Comparison of ENCODE assay signal across 22 cellular contexts in genomic region chr14:74542056-74542685, GRCh38.
"Had no signal": no experiment of that assay in that cellular context is flagged by ENCODE, and none has a peak within 500 bp of the region (broad histone marks: within the 10 kb centered on the region; RNA-seq: fewer than 3 reads in every experiment).

No MANE protein-coding gene starts in this region.

- H3K4me3 Mint-ChIP-seq: central memory CD8-positive, alpha-beta T cell; effector memory CD8-positive, alpha-beta T cell; nephron; stimulated activated memory B cell treated with anti-CD40 and anti-IgM and Interleukin-4, amounts not matched to agents 10 μg/mL and 1 μg/mL and 100 μg/mL, for 72 hours; stimulated activated naive CD8-positive, alpha-beta T cell treated with anti-CD3 and anti-CD28 coated beads, Interleukin-15, Interleukin-2, amounts not matched to agents 100 ng/mL and 50 ng/mL, for 24 hours had no signal

- H3K4me3 ChIP-seq: esophagus squamous epithelium, gastroesophageal sphincter, mucosa of descending colon, ovary, prostate gland, right lobe of liver, tibial artery, upper lobe of right lung, vagina had no signal

- ATAC-seq: effector memory CD8-positive, alpha-beta T cell; gastroesophageal sphincter; left colon; mucosa of descending colon; right lobe of liver; stimulated activated memory B cell treated with anti-CD40 and anti-IgM and Interleukin-4, amounts not matched to agents 10 μg/mL and 1 μg/mL and 100 μg/mL, for 72 hours; upper lobe of right lung had no signal

- H3K4me1 ChIP-seq: esophagus squamous epithelium, gastroesophageal sphincter, prostate gland, right lobe of liver, vagina had no signal

- H3K27me3 ChIP-seq: esophagus squamous epithelium, gastroesophageal sphincter, ovary, right lobe of liver, tibial artery, upper lobe of right lung, vagina had no signal

- H3K9me3 ChIP-seq: esophagus squamous epithelium, gastroesophageal sphincter, mucosa of descending colon, neutrophil, ovary, prostate gland, right lobe of liver, tibial artery, upper lobe of right lung, vagina had no signal

- H3K27ac ChIP-seq: esophagus squamous epithelium, gastroesophageal sphincter, neutrophil, ovary, prostate gland, right lobe of liver, tibial artery, upper lobe of right lung, vagina had no signal

- H3K27ac Mint-ChIP-seq: effector memory CD8-positive, alpha-beta T cell; nephron; stimulated activated memory B cell treated with anti-CD40 and anti-IgM and Interleukin-4, amounts not matched to agents 10 μg/mL and 1 μg/mL and 100 μg/mL, for 72 hours; stimulated activated naive CD8-positive, alpha-beta T cell treated with anti-CD3 and anti-CD28 coated beads, Interleukin-15, Interleukin-2, amounts not matched to agents 100 ng/mL and 50 ng/mL, for 24 hours had no signal

- H3K9me3 Mint-ChIP-seq: central memory CD8-positive, alpha-beta T cell; effector memory CD8-positive, alpha-beta T cell; nephron; stimulated activated memory B cell treated with anti-CD40 and anti-IgM and Interleukin-4, amounts not matched to agents 10 μg/mL and 1 μg/mL and 100 μg/mL, for 72 hours; stimulated activated naive CD8-positive, alpha-beta T cell treated with anti-CD3 and anti-CD28 coated beads, Interleukin-15, Interleukin-2, amounts not matched to agents 100 ng/mL and 50 ng/mL, for 24 hours had no signal

- H3K36me3 ChIP-seq: neutrophil, ovary, prostate gland, right lobe of liver, upper lobe of right lung, vagina had no signal

- H3K36me3 Mint-ChIP-seq: stimulated activated memory B cell treated with anti-CD40 and anti-IgM and Interleukin-4, amounts not matched to agents 10 μg/mL and 1 μg/mL and 100 μg/mL, for 72 hours had no signal

- DNase-seq: effector memory CD8-positive, alpha-beta T cell; esophagus squamous epithelium; foreskin fibroblast; glutamatergic neuron; left colon; mammary epithelial cell; stimulated activated CD4-positive, alpha-beta T cell treated with anti-CD3 and anti-CD28 coated beads, Interleukin-15, amount 100 ng/mL, for 24 hours; stimulated activated CD4-positive, alpha-beta T cell treated with anti-CD3 and anti-CD28 coated beads, Interleukin-1b, Interleukin-23, amount 100 ng/mL, for 48 hours; stimulated activated CD4-positive, alpha-beta T cell treated with anti-CD3 and anti-CD28 coated beads, Interleukin-4, amount 100 ng/mL, for 24 hours; tibial artery; upper lobe of right lung had no signal

- H3K4me1 Mint-ChIP-seq: central memory CD8-positive, alpha-beta T cell; stimulated activated memory B cell treated with anti-CD40 and anti-IgM and Interleukin-4, amounts not matched to agents 10 μg/mL and 1 μg/mL and 100 μg/mL, for 72 hours had no signal

- H3K27me3 Mint-ChIP-seq: stimulated activated naive CD8-positive, alpha-beta T cell treated with anti-CD3 and anti-CD28 coated beads, Interleukin-15, Interleukin-2, amounts not matched to agents 100 ng/mL and 50 ng/mL, for 24 hours had no signal
